9 cellular contexts compared by ENCODE assay signal in the genomic region with DNA sequence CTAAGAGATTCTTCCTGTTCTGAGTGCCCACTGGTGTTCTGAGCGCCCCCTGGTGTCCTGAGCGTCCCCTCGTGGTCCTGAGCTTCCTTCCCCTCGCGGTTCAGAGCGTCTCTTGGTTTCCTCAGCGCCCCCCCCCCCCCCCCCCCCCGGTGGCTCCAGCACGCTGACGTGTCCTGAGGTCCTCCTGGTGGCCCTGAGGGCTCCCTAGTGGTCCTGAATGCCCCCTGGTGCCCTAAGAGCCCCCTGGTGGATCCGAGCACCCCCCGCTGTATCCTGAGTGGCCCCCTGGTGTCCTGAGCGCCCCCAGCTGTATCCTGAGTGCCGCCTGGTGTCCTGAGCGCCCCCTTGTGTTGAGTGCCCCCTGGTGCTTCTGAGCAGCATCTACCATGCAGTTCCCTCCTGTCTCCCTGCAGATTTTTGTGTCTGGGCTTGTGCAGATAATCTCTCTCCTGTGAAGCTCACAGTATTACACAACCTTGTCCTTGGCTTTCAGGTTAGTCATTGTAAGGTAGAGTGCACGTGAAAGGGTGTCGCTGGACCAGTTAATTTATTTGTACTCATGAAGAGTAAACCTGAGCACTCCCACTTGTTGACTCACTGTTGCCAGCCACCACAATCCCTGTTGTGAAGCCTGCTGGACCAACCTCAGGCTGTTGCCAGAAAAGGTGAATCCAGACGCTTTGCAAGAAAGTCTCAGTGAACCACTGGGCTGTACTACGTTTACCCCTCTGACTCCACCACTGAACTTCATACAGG.
DNase-seq lines count a peak whose midpoint lies in the region; ATAC-seq and TF ChIP-seq lines count a peak whose summit lies in the region.
"Had no signal": no experiment of that assay in that cellular context is flagged by ENCODE, and none has a peak within 500 bp of the region (broad histone marks: within the 10 kb centered on the region; RNA-seq: fewer than 3 reads in every experiment).

No MANE protein-coding gene starts in this region.

- H3K9me3 ChIP-seq in OCI-LY1 (ENCODE audit: low read length) = 0 out of 2 replicates have a peak, but pooled peaks cover 8% of the 10 kb centered on the region
- H3K9me3 ChIP-seq: SJSA1 had no signal

- peaks cover 24% of the 10 kb centered on the region for H3K4me1 ChIP-seq in OCI-LY1 (ENCODE audit: insufficient read depth, low read length, severe bottlenecking)
- H3K4me1 ChIP-seq: SJSA1 had no signal

- H3F3A ChIP-seq in OCI-LY1 (ENCODE audit: insufficient read depth, low read length) = no peaks in the 10 kb centered on the region

- H4K20me1 ChIP-seq in OCI-LY1 (ENCODE audit: insufficient read depth, low read length) = no peaks in the 10 kb centered on the region

- peak overlapping the region; percentile 52 for H3K4me3 ChIP-seq in OCI-LY1 (ENCODE audit: low read depth, low read length, poor library complexity, severe bottlenecking)
- H3K4me3 ChIP-seq: SJSA1 had no signal

- H3K27me3 ChIP-seq in OCI-LY1 (ENCODE audit: insufficient read depth, low read length) = no peaks in the 10 kb centered on the region
- H3K27me3 ChIP-seq: SJSA1 had no signal

- H3K27ac ChIP-seq in OCI-LY1 (ENCODE audit: low read depth, low read length, poor library complexity, severe bottlenecking) = no peak overlapping the region
- H3K27ac ChIP-seq: SJSA1 had no signal

- ATAC-seq in GM21786 (IDR thresholded peaks at IDR 0.05; ENCODE audit: unreplicated experiment) (no peak), HG03045 (IDR thresholded peaks at IDR 0.05; ENCODE audit: unreplicated experiment) (no peak), HG03439 (IDR thresholded peaks at IDR 0.05; ENCODE audit: unreplicated experiment) (no peak)

- H2AFZ ChIP-seq in OCI-LY1 (ENCODE audit: low read length) = peak overlapping the region; percentile 5; the same call in 1 of the 2 replicates

- no peaks in the 10 kb centered on the region for H3K79me2 ChIP-seq in OCI-LY1 (ENCODE audit: insufficient read depth, low read length)

- H3K9ac ChIP-seq in OCI-LY1 (ENCODE audit: low read length) = peak overlapping the region; percentile 21; the same call in 1 of the 2 replicates

- H3K4me2 ChIP-seq in OCI-LY1 (ENCODE audit: low read length) = peak overlapping the region; percentile 52

- H3K36me3 ChIP-seq in OCI-LY1 (ENCODE audit: insufficient read depth, low read length) = no peaks in the 10 kb centered on the region
- H3K36me3 ChIP-seq: SJSA1 had no signal

- DNase-seq in NCI-H82 (lab: John Stamatoyannopoulos, UW) (peak; percentile 40), NCI-H82 treated with DMSO at 0.1 percent for 48 hours (lab: John Stamatoyannopoulos, UW; ENCODE audit: unreplicated experiment) (no peak), activated T-helper 1 cell treated with Interleukin-2 at 50 U/mL for 16 hours (ENCODE audit: low read depth) (peak; percentile 14)
- DNase-seq in stimulated activated CD4-positive, alpha-beta T cell treated with anti-CD3 and anti-CD28 coated beads, Interleukin-1b, Interleukin-23, amount 100 ng/mL, for 4 hours (ENCODE audit: low read depth in 2 of 2) = peak; percentile 37 to 71

- H3K9me2 ChIP-seq in OCI-LY1 (ENCODE audit: low read depth, low read length) = no peaks in the 10 kb centered on the region

- peak; percentile 87 for TF ChIP-seq CTCF in OCI-LY1 (IDR thresholded peaks at IDR 0.05; ENCODE audit: low read length)
